ENCODE assay signal across 11 cellular contexts in genomic region chr17:14231187-14231586, GRCh38. TPM values are rescaled to one million over a fixed set of nuclear protein-coding genes. Genes with fewer than 3 reads are reported as not detected.
DNase-seq lines count a peak whose midpoint lies in the region; ATAC-seq, FAIRE-seq and TF ChIP-seq lines count a peak whose summit lies in the region.
"Not testable (repeated sequence)": the region's sequence is repeated elsewhere in the genome, so short reads cannot be mapped to it uniquely, and the experiment has no call there.
"Had no signal": no experiment of that assay in that cellular context is flagged by ENCODE, and none has a peak within 500 bp of the region (broad histone marks: within the 10 kb centered on the region; RNA-seq: fewer than 3 reads in every experiment).

No MANE protein-coding gene starts in this region.

- H3K56ac ChIP-seq in IMR-90 (ENCODE audit: extremely low read depth, insufficient read depth, low read length): not testable (repeated sequence)

- not testable (repeated sequence) for H3K4me2 ChIP-seq in IMR-90 (ENCODE audit: low read depth, low read length); astrocyte (ENCODE audit: low read length); HepG2 (ENCODE audit: low read depth, low read length)

- intact Hi-C loops in IMR-90 (cut with micrococcal nuclease); HepG2 (cut with micrococcal nuclease; ENCODE audit: unreplicated experiment): not testable (repeated sequence)

- H2AK5ac ChIP-seq in IMR-90 (ENCODE audit: low read depth, low read length): not testable (repeated sequence)

- H3K79me1 ChIP-seq in IMR-90 (ENCODE audit: low read depth in 1 of 2, low read length in 2 of 2): not testable (repeated sequence)

- TF ChIP-seq EP300 in HepG2 (IDR thresholded peaks at IDR 0.05; ENCODE audit: low read depth in 2 of 2, low read length in 2 of 2); HepG2 (CRISPR knock-in tag; IDR thresholded peaks at IDR 0.05; ENCODE audit: borderline replicate concordance): not testable (repeated sequence)

- dilution Hi-C loops in IMR-90 (cut with HindIII; ENCODE audit: low sequenced_read_pairs, unreplicated experiment): not testable (repeated sequence)

- H3K36me3 ChIP-seq in BJ (ENCODE audit: control insufficient read depth, insufficient read depth, low read length); IMR-90 (ENCODE audit: control insufficient read depth, insufficient read depth, low read length); astrocyte (ENCODE audit: insufficient read depth, low read length); HepG2 (replicated peaks in 1 of 2; ENCODE audit: control insufficient read depth in 1 of 2, insufficient read depth in 2 of 2, low read length in 2 of 2): not testable (repeated sequence)

- not testable (repeated sequence) for H3K79me2 ChIP-seq in astrocyte (ENCODE audit: insufficient read depth, low read length); HepG2 (ENCODE audit: insufficient read depth, low read length)

- not testable (repeated sequence) for BruUV-seq in IMR-90 (replicated peaks; lab: Mats Ljungman, UMichigan); HepG2 (replicated peaks; lab: Mats Ljungman, UMichigan)

- not testable (repeated sequence) for H3K9me3 ChIP-seq in IMR-90 (ENCODE audit: control insufficient read depth, insufficient read depth, low read length); astrocyte (ENCODE audit: insufficient read depth, low read depth, low read length); HepG2 (ENCODE audit: low read length)

- H4K91ac ChIP-seq in IMR-90 (ENCODE audit: insufficient read depth, low read depth, low read length): not testable (repeated sequence)

- not testable (repeated sequence) for H3K9me1 ChIP-seq in IMR-90 (ENCODE audit: insufficient read depth, low read length)

- FAIRE-seq in astrocyte (lab: Jason Lieb, UNC) (peak; percentile 99), HepG2 (lab: Jason Lieb, UNC) (peak; percentile 75)

- H2BK120ac ChIP-seq in IMR-90 (ENCODE audit: low read depth, low read length): peak overlapping the region; percentile 16; the same call in 1 of the 2 replicates

- H4K5ac ChIP-seq in IMR-90 (ENCODE audit: low read depth, low read length): not testable (repeated sequence)

- H2BK20ac ChIP-seq in IMR-90 (ENCODE audit: low read depth, low read length): not testable (repeated sequence)

- TF ChIP-seq RAD21 in IMR-90 (IDR thresholded peaks at IDR 0.05; ENCODE audit: low read length); HepG2 (CRISPR knock-in tag; IDR thresholded peaks at IDR 0.05): not testable (repeated sequence)

- TF ChIP-seq POLR2A in IMR-90 (IDR thresholded peaks at IDR 0.05; ENCODE audit: low read depth, low read length); HepG2 (IDR thresholded peaks at IDR 0.05; ENCODE audit: insufficient read depth in 1 of 2, low read depth in 2 of 2, low read length in 2 of 2): not testable (repeated sequence)

- not testable (repeated sequence) for H3K4ac ChIP-seq in IMR-90 (ENCODE audit: low read depth, low read length)

- H3K23ac ChIP-seq in IMR-90 (ENCODE audit: low read depth, low read length): not testable (repeated sequence)

- POLR2A ChIA-PET in BJ (lab: Charles Lee); IMR-90 (lab: Charles Lee; ENCODE audit: unreplicated experiment); HepG2 (lab: Yijun Ruan, JAX): not testable (repeated sequence)

- in situ Hi-C loops in IMR-90 (cut with MboI; ENCODE audit: low sequenced_read_pairs); HepG2 (cut with HindIII; ENCODE audit: extremely low pct_ligation_motif_present, low pct_unique_long_range_greater_than_20kb): not testable (repeated sequence)

- H3K18ac ChIP-seq in IMR-90 (ENCODE audit: low read depth, low read length): not testable (repeated sequence)

- H3K4me3 Mint-ChIP-seq in astrocyte (ENCODE audit: unreplicated experiment): not testable (repeated sequence)
- peak overlapping the region; percentile 50 for H3K4me3 Mint-ChIP-seq in osteocyte (ENCODE audit: unreplicated experiment)

- not testable (repeated sequence) for H2AFZ ChIP-seq in IMR-90 (replicated peaks; ENCODE audit: low read length, poor library complexity); astrocyte (ENCODE audit: low read depth, low read length); HepG2 (ENCODE audit: low read length)

- H3K4me3 ChIP-seq in BJ (ENCODE audit: low read depth, low read length); IMR-90 (ENCODE audit: insufficient read depth, low read depth, low read length); astrocyte (ENCODE audit: insufficient read depth, low read depth, low read length); HepG2 (replicated peaks in 1 of 3; ENCODE audit: insufficient read depth in 1 of 3, low read depth in 2 of 3, low read length in 3 of 3): not testable (repeated sequence)

- H4K20me1 ChIP-seq in IMR-90 (ENCODE audit: insufficient read depth, low read length); astrocyte (ENCODE audit: insufficient read depth, low read length); HepG2 (ENCODE audit: insufficient read depth, low read length): not testable (repeated sequence)

- not testable (repeated sequence) for H3K9ac ChIP-seq in IMR-90 (ENCODE audit: low read depth, low read length); astrocyte (ENCODE audit: low read length); HepG2 (ENCODE audit: insufficient read depth, low read depth, low read length)

- peak overlapping the region in 1 of 2 experiments; percentile 15; a peak in 1 of 4 replicates for H4K8ac ChIP-seq in IMR-90 (ENCODE audit: low read depth in 2 of 2, low read length in 2 of 2)

- not testable (repeated sequence) for H3K27me3 ChIP-seq in BJ (ENCODE audit: control insufficient read depth, insufficient read depth, low read length); IMR-90 (ENCODE audit: control insufficient read depth, insufficient read depth, low read length); astrocyte (ENCODE audit: insufficient read depth, low read length); HepG2 (ENCODE audit: control insufficient read depth in 1 of 2, insufficient read depth in 2 of 2, low read length in 2 of 2)

- not testable (repeated sequence) for H3K27me3 Mint-ChIP-seq in astrocyte (ENCODE audit: low read depth, unreplicated experiment); osteocyte (ENCODE audit: unreplicated experiment)

- peak; percentile 65 for ATAC-seq in IMR-90 (ENCODE audit: low read depth)
- not testable (repeated sequence) for ATAC-seq in HepG2

- CTCF ChIA-PET in BJ (lab: Yijun Ruan, JAX): interaction anchor here (0.6 kb wide), 1 partner anchor 171 kb away, joined by 3 read pairs; no protein-coding TSS in a partner anchor
- CTCF ChIA-PET in IMR-90 (lab: Yijun Ruan, JAX); HepG2 (lab: Yijun Ruan, JAX; ENCODE audit: low intra/inter-chr PET ratio, low total read pairs): not testable (repeated sequence)

- not testable (repeated sequence) for H2BK5ac ChIP-seq in IMR-90 (ENCODE audit: low read depth, low read length, poor library complexity, severe bottlenecking)

- not testable (repeated sequence) for H3K4me1 ChIP-seq in IMR-90 (ENCODE audit: control insufficient read depth, insufficient read depth, low read length); astrocyte (ENCODE audit: insufficient read depth, low read length); HepG2 (ENCODE audit: insufficient read depth, low read length)

- not testable (repeated sequence) for H3K36me3 Mint-ChIP-seq in astrocyte (ENCODE audit: low read depth, unreplicated experiment); osteocyte (ENCODE audit: unreplicated experiment)

- 0 out of 2 replicates have a peak overlapping the region, but pooled peaks have one; percentile 37 for H3K14ac ChIP-seq in IMR-90 (replicated peaks; ENCODE audit: low read depth, low read length)

- H3K27ac ChIP-seq in IMR-90 (ENCODE audit: insufficient read depth, low read length); astrocyte (ENCODE audit: low read depth, low read length); HepG2 (ENCODE audit: extremely low read length, insufficient read depth, low read length): not testable (repeated sequence)

- not testable (repeated sequence) for H2AK9ac ChIP-seq in IMR-90 (replicated peaks; ENCODE audit: low read depth, low read length, poor library complexity)

- H3K27ac Mint-ChIP-seq in astrocyte (ENCODE audit: unreplicated experiment) (peak overlapping the region; percentile 93), osteocyte (ENCODE audit: unreplicated experiment) (peak overlapping the region; percentile 96)

- WGBS in IMR-90 (ENCODE audit: extremely low coverage in 2 of 2, insufficient read length in 1 of 2), 2 experiments: no CpG with 5 or more reads among the region's 6 CpGs
- WGBS in HepG2 (ENCODE audit: low lambda C conversion rate): 86% methylated on average over 4 of the region's 6 CpGs

- not testable (repeated sequence) for TF ChIP-seq CTCF in BJ (IDR thresholded peaks at IDR 0.05; ENCODE audit: insufficient read depth, low read depth, low read length); IMR-90 (conservative IDR thresholded peaks at IDR 0.05; ENCODE audit: low read depth, low read length); astrocyte (IDR thresholded peaks at IDR 0.05; ENCODE audit: insufficient read depth, low read depth, low read length); HepG2 (CRISPR knock-in tag; IDR thresholded peaks at IDR 0.05); osteocyte (IDR thresholded peaks at IDR 0.05)

- not testable (repeated sequence) for H3K4me1 Mint-ChIP-seq in astrocyte (ENCODE audit: low read depth, unreplicated experiment)
- peaks cover 44% of the 10 kb centered on the region for H3K4me1 Mint-ChIP-seq in osteocyte (ENCODE audit: unreplicated experiment)

- DNase-seq in BJ (ENCODE audit: low read depth): peak; percentile 16
- peak; percentile 15 for DNase-seq in GM04503 (ENCODE audit: low read depth)
- not testable (repeated sequence) for DNase-seq in IMR-90; HepG2 (ENCODE audit: low spot score); osteocyte (ENCODE audit: extremely low spot score, unreplicated experiment)
- DNase-seq in astrocyte (ENCODE audit: low read depth): peak; percentile 10
- DNase-seq in fibroblast of peridontal ligament (ENCODE audit: extremely low read depth): peak; percentile 6

- not testable (repeated sequence) for H2BK15ac ChIP-seq in IMR-90 (ENCODE audit: low read depth, low read length)

- H3K9me3 Mint-ChIP-seq in astrocyte (ENCODE audit: unreplicated experiment); osteocyte (ENCODE audit: unreplicated experiment): not testable (repeated sequence)

RNA-seq across cellular contexts. Expression of gene CDRT15, which starts 5.5 kb away (rescaled TPM):
- not detected in 2 replicates for polyA plus RNA-seq in BJ (2011; rRNA removed)
- polyA minus RNA-seq in BJ (2011; rRNA and poly(A)+ RNA removed): not detected in 2 replicates
- not detected in 2 replicates for total RNA-seq in IMR-90 (2012; rRNA removed)
- polyA plus RNA-seq in IMR-90 (2012; rRNA removed): not detected in 2 replicates
- polyA plus RNA-seq in IMR-90 (2012; cell fraction: cytosol; rRNA removed): not detected in 2 replicates
- polyA plus RNA-seq in IMR-90 (2012; cell fraction: nucleus; rRNA removed; ENCODE audit: low replicate concordance): not detected in 2 replicates
- total RNA-seq in astrocyte: not detected in 2 replicates
- total RNA-seq in HepG2 (2016; rRNA removed; fragmentation: Illumina TruSeq; extraction: Trizol): not detected in 2 replicates
- not detected in 2 replicates for total RNA-seq in HepG2 (2016; cell fraction: cytosol; rRNA removed; fragmentation: Illumina TruSeq; extraction: Trizol; ENCODE audit: low read depth)
- not detected in 2 replicates for total RNA-seq in HepG2 (2016; cell fraction: insoluble cytoplasmic fraction; rRNA removed; fragmentation: Illumina TruSeq; extraction: Trizol)
- total RNA-seq in HepG2 (2016; cell fraction: membrane; rRNA removed; fragmentation: Illumina TruSeq; extraction: Trizol): not detected in 2 replicates
- total RNA-seq in HepG2 (2016; cell fraction: nucleus; rRNA removed; fragmentation: Illumina TruSeq; extraction: Trizol): not detected in 2 replicates
- not detected in 2 replicates for polyA plus RNA-seq in HepG2 (2011; rRNA removed)
- polyA plus RNA-seq in HepG2 (2011; cell fraction: cytosol; rRNA removed): not detected in 2 replicates
- not detected in 2 replicates for polyA plus RNA-seq in HepG2 (2011; cell fraction: nucleus; rRNA removed)
- 0.27 TPM in 1 of 2 replicates, not detected in the other for polyA plus RNA-seq in HepG2 (2012)
- not detected in 2 replicates for polyA plus RNA-seq in HepG2 (2016; cell fraction: cytosol; fragmentation: Illumina TruSeq; extraction: Trizol; ENCODE audit: low read depth)
- not detected in 2 replicates for polyA plus RNA-seq in HepG2 (2016; cell fraction: insoluble cytoplasmic fraction; fragmentation: Illumina TruSeq; extraction: Trizol; ENCODE audit: low read depth)
- polyA plus RNA-seq in HepG2 (2016; cell fraction: membrane; fragmentation: Illumina TruSeq; extraction: Trizol; ENCODE audit: low read depth): not detected in 2 replicates
- polyA plus RNA-seq in HepG2 (2016; cell fraction: nucleus; fragmentation: Illumina TruSeq; extraction: Trizol; ENCODE audit: insufficient read depth, low read depth): not detected in 2 replicates
- not detected in 2 replicates for polyA minus RNA-seq in HepG2 (2011; rRNA and poly(A)+ RNA removed; ENCODE audit: low replicate concordance)
- not detected in 2 replicates for polyA minus RNA-seq in HepG2 (2011; cell fraction: cytosol; rRNA and poly(A)+ RNA removed)
- polyA minus RNA-seq in HepG2 (2011; cell fraction: nucleus; rRNA and poly(A)+ RNA removed): not detected in 2 replicates
- not detected in 2 replicates for total RNA-seq in osteocyte
- total RNA-seq: CD4-positive, CD25-positive, alpha-beta regulatory T cell; H4; MCF 10A had no signal
- polyA plus RNA-seq: AG04450 had no signal
